Comparison of ENCODE assay signal across 10 cellular contexts in the genomic region with DNA sequence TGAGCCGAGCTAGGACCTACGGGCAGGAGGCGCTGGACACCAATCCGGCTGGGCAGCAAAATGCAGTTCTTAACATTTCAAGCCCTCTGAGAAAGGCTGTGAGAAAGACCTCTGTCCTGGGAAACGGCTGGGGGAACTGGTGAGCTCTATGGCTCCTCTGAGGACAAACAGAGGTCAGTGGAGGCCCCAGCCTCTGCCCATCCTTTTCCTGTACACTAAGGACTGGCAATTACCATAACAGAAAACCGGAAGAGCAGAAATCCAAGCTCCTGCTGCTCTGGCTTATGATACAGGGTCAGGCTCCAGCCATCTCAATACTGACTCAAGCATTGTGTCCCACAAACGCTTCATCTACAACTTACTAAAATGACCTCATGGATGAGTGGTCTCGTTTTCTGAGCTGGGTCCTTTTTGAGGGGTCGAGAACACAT. TPM values are rescaled to one million over a fixed set of nuclear protein-coding genes. Genes with fewer than 3 reads are reported as not detected.
DNase-seq lines count a peak whose midpoint lies in the region; ATAC-seq, FAIRE-seq and TF ChIP-seq lines count a peak whose summit lies in the region.
"Had no signal": no experiment of that assay in that cellular context is flagged by ENCODE, and none has a peak within 500 bp of the region (broad histone marks: within the 10 kb centered on the region; RNA-seq: fewer than 3 reads in every experiment).

No MANE protein-coding gene starts in this region.

- H3K9ac ChIP-seq in HUES64 (ENCODE audit: low read depth, low read length) (peak overlapping the region; percentile 90), astrocyte (ENCODE audit: low read length) (no peak overlapping the region)

- no peak for TF ChIP-seq CTCF in astrocyte (IDR thresholded peaks at IDR 0.05; ENCODE audit: insufficient read depth, low read depth, low read length)
- no peak for TF ChIP-seq CTCF in D721Med (IDR thresholded peaks at IDR 0.05; ENCODE audit: insufficient read depth, missing control alignments)
- no peak for TF ChIP-seq CTCF in GM13977 (IDR thresholded peaks at IDR 0.05; ENCODE audit: extremely low read depth, insufficient read depth, missing control alignments)

- H3K36me3 Mint-ChIP-seq in CD8-positive, alpha-beta memory T cell: peaks cover 2 to 21% (median 6%) of the 10 kb centered on the region in 3 donors
- H3K36me3 Mint-ChIP-seq in astrocyte (ENCODE audit: low read depth, unreplicated experiment): no peaks in the 10 kb centered on the region
- H3K36me3 Mint-ChIP-seq in naive thymus-derived CD8-positive, alpha-beta T cell: peaks cover 0 to 7% (median 0%) of the 10 kb centered on the region in 3 donors

- CTCF ChIA-PET in CD8-positive, alpha-beta memory T cell (lab: Charles Lee): interaction anchor here (1.8 to 2.1 kb wide), 2 partner anchors 94 to 95 kb away, joined by 4 to 8 read pairs; no protein-coding TSS in a partner anchor

- H3K27ac Mint-ChIP-seq in CD8-positive, alpha-beta memory T cell: peak overlapping the region in 4 of 8 donors; percentile 19 to 82 (median 44)
- no peak overlapping the region for H3K27ac Mint-ChIP-seq in astrocyte (ENCODE audit: unreplicated experiment)
- H3K27ac Mint-ChIP-seq in naive thymus-derived CD8-positive, alpha-beta T cell: peak overlapping the region in 4 of 10 donors; percentile 11 to 74 (median 36)

- no peaks in the 10 kb centered on the region for H3K36me3 ChIP-seq in CD8-positive, alpha-beta memory T cell (ENCODE audit: insufficient read depth, low read length)
- H3K36me3 ChIP-seq in HUES64 (ENCODE audit: insufficient read depth, low read length): peaks cover 32% of the 10 kb centered on the region
- H3K36me3 ChIP-seq in astrocyte (ENCODE audit: insufficient read depth, low read length): no peaks in the 10 kb centered on the region

- no peaks in the 10 kb centered on the region for H3K4me1 ChIP-seq in CD8-positive, alpha-beta memory T cell (ENCODE audit: insufficient read depth, low read length)
- H3K4me1 ChIP-seq in HUES64 (ENCODE audit: insufficient read depth, low read length) (peaks cover 28% of the 10 kb centered on the region), astrocyte (ENCODE audit: insufficient read depth, low read length) (no peaks in the 10 kb centered on the region)

- ATAC-seq in naive thymus-derived CD8-positive, alpha-beta T cell: no peak

- peak overlapping the region; percentile 42 for H3K4me2 ChIP-seq in astrocyte (ENCODE audit: low read length)

- H3K4me1 Mint-ChIP-seq in CD8-positive, alpha-beta memory T cell: peaks cover 15 to 20% (median 16%) of the 10 kb centered on the region in 3 donors
- peaks cover 5% of the 10 kb centered on the region for H3K4me1 Mint-ChIP-seq in astrocyte (ENCODE audit: low read depth, unreplicated experiment)
- peaks cover 0 to 19% (median 13%) of the 10 kb centered on the region in 4 donors for H3K4me1 Mint-ChIP-seq in naive thymus-derived CD8-positive, alpha-beta T cell

- no peak overlapping the region for H3K4me3 ChIP-seq in CD8-positive, alpha-beta memory T cell (ENCODE audit: low read length)
- H3K4me3 ChIP-seq in HUES64 (ENCODE audit: low read length) (peak overlapping the region; percentile 60), astrocyte (ENCODE audit: insufficient read depth, low read depth, low read length) (no peak overlapping the region)

- POLR2A ChIA-PET in CD8-positive, alpha-beta memory T cell (lab: Charles Lee): interaction anchor here (1.7 kb wide), 1 partner anchor 94 kb away, joined by 6 read pairs; no protein-coding TSS in a partner anchor
- POLR2A ChIA-PET in naive thymus-derived CD8-positive, alpha-beta T cell (lab: Charles Lee): no interaction called here

- H2AFZ ChIP-seq in astrocyte (ENCODE audit: low read depth, low read length): no peak overlapping the region

- no peaks in the 10 kb centered on the region for H3K27me3 Mint-ChIP-seq in CD8-positive, alpha-beta memory T cell
- peaks cover 15% of the 10 kb centered on the region for H3K27me3 Mint-ChIP-seq in astrocyte (ENCODE audit: low read depth, unreplicated experiment)
- no peaks in the 10 kb centered on the region for H3K27me3 Mint-ChIP-seq in naive thymus-derived CD8-positive, alpha-beta T cell

- no peaks in the 10 kb centered on the region for H3K9me3 ChIP-seq in CD8-positive, alpha-beta memory T cell (ENCODE audit: low read length)
- no peaks in the 10 kb centered on the region for H3K9me3 ChIP-seq in HUES64 (ENCODE audit: insufficient read depth, low read depth, low read length)
- H3K9me3 ChIP-seq in astrocyte (ENCODE audit: insufficient read depth, low read depth, low read length): no peaks in the 10 kb centered on the region

- no peaks in the 10 kb centered on the region for H4K20me1 ChIP-seq in astrocyte (ENCODE audit: insufficient read depth, low read length)

- no peaks in the 10 kb centered on the region for H3K9me3 Mint-ChIP-seq in CD8-positive, alpha-beta memory T cell
- H3K9me3 Mint-ChIP-seq in astrocyte (ENCODE audit: unreplicated experiment): no peaks in the 10 kb centered on the region
- no peaks in the 10 kb centered on the region for H3K9me3 Mint-ChIP-seq in naive thymus-derived CD8-positive, alpha-beta T cell

- WGBS in HUES64: 52% methylated on average over 9 of the region's 9 CpGs

- no peak overlapping the region for H3K27ac ChIP-seq in CD8-positive, alpha-beta memory T cell (ENCODE audit: low read depth, low read length)
- H3K27ac ChIP-seq in HUES64 (ENCODE audit: low read depth, low read length) (peak overlapping the region; percentile 46; the same call in 1 of the 2 replicates), astrocyte (ENCODE audit: low read depth, low read length) (no peak overlapping the region)

- peak overlapping the region; percentile 41 to 78 (median 66) for H3K4me3 Mint-ChIP-seq in CD8-positive, alpha-beta memory T cell
- no peak overlapping the region for H3K4me3 Mint-ChIP-seq in astrocyte (ENCODE audit: unreplicated experiment)
- peak overlapping the region in 9 of 10 donors; percentile 30 to 83 (median 70) for H3K4me3 Mint-ChIP-seq in naive thymus-derived CD8-positive, alpha-beta T cell

- no peaks in the 10 kb centered on the region for H3K27me3 ChIP-seq in CD8-positive, alpha-beta memory T cell (ENCODE audit: insufficient read depth, low read length, poor library complexity, severe bottlenecking)
- H3K27me3 ChIP-seq in HUES64 (ENCODE audit: insufficient read depth, low read length) (no peaks in the 10 kb centered on the region), astrocyte (ENCODE audit: insufficient read depth, low read length) (peaks cover 2% of the 10 kb centered on the region)

- H3K79me2 ChIP-seq in astrocyte (ENCODE audit: insufficient read depth, low read length): no peaks in the 10 kb centered on the region

- no peak for DNase-seq in CD8-positive, alpha-beta memory T cell
- DNase-seq in astrocyte (ENCODE audit: low read depth) (peak; percentile 13), D721Med (ENCODE audit: insufficient read length, low spot score) (no peak), GM13977 (ENCODE audit: low spot score) (no peak), NCI-H2081 treated with DMSO at 0.1 percent for 48 hours (lab: John Stamatoyannopoulos, UW) (no peak)
- DNase-seq in naive thymus-derived CD8-positive, alpha-beta T cell: no peak
- DNase-seq in activated CD8-positive, alpha-beta memory T cell treated with anti-CD3 and anti-CD28 coated beads for 24 hours: no peak
- DNase-seq: activated T-cell treated with anti-CD3 and anti-CD28 coated beads, Interleukin-2, amount 50 U/mL, for 1 hour; SW 1271 had no signal

- in situ Hi-C loops in GM13977 (cut with MboI; ENCODE audit: low pct_unique_long_range_greater_than_20kb, low sequenced_read_pairs, unreplicated experiment): no loop called here

- FAIRE-seq in astrocyte (lab: Jason Lieb, UNC) (no peak), D721Med (lab: Jason Lieb, UNC) (no peak)

RNA-seq across cellular contexts. Expression of gene TESMIN, which starts 2.2 kb away (rescaled TPM):
- total RNA-seq in CD8-positive, alpha-beta memory T cell: 1 to 10 TPM; 1.3 TPM
- 3.2 TPM for polyA plus RNA-seq in CD8-positive, alpha-beta memory T cell
- 21.3 TPM for polyA plus RNA-seq in HUES64 (2013, experiment 1 of 2)
- 25.0 TPM for polyA plus RNA-seq in HUES64 (2013, experiment 2 of 2)
- 1.1 and 1.7 TPM in 2 replicates for total RNA-seq in astrocyte
- total RNA-seq in naive thymus-derived CD8-positive, alpha-beta T cell: 1 to 10 TPM; 3.8 to 5.3 TPM
- 1 to 10 TPM in 2 of 3 donors, under 1 TPM in 1; 0.66 to 2.8 (median 2.3) TPM for polyA plus RNA-seq in naive thymus-derived CD8-positive, alpha-beta T cell
